3 cellular contexts compared by ENCODE assay signal in genomic region chr16:23785842-23786241, GRCh38.
TF ChIP-seq lines count a peak whose summit lies in the region.

No MANE protein-coding gene starts in this region.

TF ChIP-seq in GM23338, 12 proteins besides CTCF, POLR2A, EP300 and RAD21 (continues in another document):
- TF ChIP-seq, protein P1, sequence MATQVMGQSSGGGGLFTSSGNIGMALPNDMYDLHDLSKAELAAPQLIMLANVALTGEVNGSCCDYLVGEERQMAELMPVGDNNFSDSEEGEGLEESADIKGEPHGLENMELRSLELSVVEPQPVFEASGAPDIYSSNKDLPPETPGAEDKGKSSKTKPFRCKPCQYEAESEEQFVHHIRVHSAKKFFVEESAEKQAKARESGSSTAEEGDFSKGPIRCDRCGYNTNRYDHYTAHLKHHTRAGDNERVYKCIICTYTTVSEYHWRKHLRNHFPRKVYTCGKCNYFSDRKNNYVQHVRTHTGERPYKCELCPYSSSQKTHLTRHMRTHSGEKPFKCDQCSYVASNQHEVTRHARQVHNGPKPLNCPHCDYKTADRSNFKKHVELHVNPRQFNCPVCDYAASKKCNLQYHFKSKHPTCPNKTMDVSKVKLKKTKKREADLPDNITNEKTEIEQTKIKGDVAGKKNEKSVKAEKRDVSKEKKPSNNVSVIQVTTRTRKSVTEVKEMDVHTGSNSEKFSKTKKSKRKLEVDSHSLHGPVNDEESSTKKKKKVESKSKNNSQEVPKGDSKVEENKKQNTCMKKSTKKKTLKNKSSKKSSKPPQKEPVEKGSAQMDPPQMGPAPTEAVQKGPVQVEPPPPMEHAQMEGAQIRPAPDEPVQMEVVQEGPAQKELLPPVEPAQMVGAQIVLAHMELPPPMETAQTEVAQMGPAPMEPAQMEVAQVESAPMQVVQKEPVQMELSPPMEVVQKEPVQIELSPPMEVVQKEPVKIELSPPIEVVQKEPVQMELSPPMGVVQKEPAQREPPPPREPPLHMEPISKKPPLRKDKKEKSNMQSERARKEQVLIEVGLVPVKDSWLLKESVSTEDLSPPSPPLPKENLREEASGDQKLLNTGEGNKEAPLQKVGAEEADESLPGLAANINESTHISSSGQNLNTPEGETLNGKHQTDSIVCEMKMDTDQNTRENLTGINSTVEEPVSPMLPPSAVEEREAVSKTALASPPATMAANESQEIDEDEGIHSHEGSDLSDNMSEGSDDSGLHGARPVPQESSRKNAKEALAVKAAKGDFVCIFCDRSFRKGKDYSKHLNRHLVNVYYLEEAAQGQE (IDR thresholded peaks at IDR 0.05; ENCODE audit: unreplicated experiment), result no peak
- TF ChIP-seq NANOG (IDR thresholded peaks at IDR 0.05; ENCODE audit: borderline replicate concordance), result no peak
- TF ChIP-seq CREB1 (CRISPR knock-in tag; IDR thresholded peaks at IDR 0.05; ENCODE audit: low read depth), result no peak
- TF ChIP-seq ZNF114 (CRISPR knock-in tag; IDR thresholded peaks at IDR 0.05), result no peak
- no peak for TF ChIP-seq ZNF331 (CRISPR knock-in tag; IDR thresholded peaks at IDR 0.05; ENCODE audit: low read depth)
- no peak for TF ChIP-seq STAT1 (IDR thresholded peaks at IDR 0.05; ENCODE audit: unreplicated experiment)

TF ChIP-seq in WTC11, 78 proteins besides CTCF, POLR2A, EP300 and RAD21:
- TF ChIP-seq USF1 (CRISPR knock-in tag; IDR thresholded peaks at IDR 0.05), result peak; percentile 42; the same call in 1 of the 2 replicates
- TF ChIP-seq E2F1 (CRISPR knock-in tag; IDR thresholded peaks at IDR 0.05), result no peak
- peak; percentile 77 for TF ChIP-seq USF2 (CRISPR knock-in tag; IDR thresholded peaks at IDR 0.05)
- TF ChIP-seq E2F5 (CRISPR knock-in tag; IDR thresholded peaks at IDR 0.05), result no peak
- TF ChIP-seq NFYB (CRISPR knock-in tag; conservative IDR thresholded peaks at IDR 0.05; ENCODE audit: low read depth), result peak; percentile 31; the same call in 1 of the 2 replicates
- TF ChIP-seq RELA (CRISPR knock-in tag; IDR thresholded peaks at IDR 0.05; ENCODE audit: borderline replicate concordance), result no peak
- TF ChIP-seq NFATC4 (CRISPR knock-in tag; IDR thresholded peaks at IDR 0.05), result no peak
- TF ChIP-seq ZBTB21 (CRISPR knock-in tag; IDR thresholded peaks at IDR 0.05; ENCODE audit: borderline replicate concordance), result no peak

TF ChIP-seq in H1, 55 proteins besides CTCF, POLR2A, EP300 and RAD21:
- TF ChIP-seq FOSL1 (IDR thresholded peaks at IDR 0.05; ENCODE audit: insufficient read depth, low read depth, low read length) (no peak), CEBPB (IDR thresholded peaks at IDR 0.05; ENCODE audit: low read depth, low read length) (0 out of 2 replicates have a peak, but pooled peaks have one; percentile 10), SIX5 (IDR thresholded peaks at IDR 0.05; ENCODE audit: low read depth, low read length) (no peak)
